ENCODE assay signal across 1 cellular context in genomic region chr3:197736491-197737318, GRCh38.
TF ChIP-seq lines count a peak whose summit lies in the region.

RUBCN (minus strand) TSS chr3:197736904; CDS start chr3:197736719, 185 bp downstream.

TF ChIP-seq in HepG2, 621 proteins besides CTCF, POLR2A, EP300 and RAD21 (continued from another document):
- 0 out of 2 replicates have a peak, but pooled peaks have one; percentile 50 for TF ChIP-seq ZNF329 (CRISPR knock-in tag; IDR thresholded peaks at IDR 0.05; ENCODE audit: low read depth)
- TF ChIP-seq SCMH1 (CRISPR knock-in tag; IDR thresholded peaks at IDR 0.05; ENCODE audit: borderline replicate concordance) = no peak
- TF ChIP-seq HNRNPK (IDR thresholded peaks at IDR 0.05; ENCODE audit: low read depth, low read length, poor library complexity, severe bottlenecking) = peak; percentile 42
- no peak for TF ChIP-seq ZNF558 (CRISPR knock-in tag; IDR thresholded peaks at IDR 0.05; ENCODE audit: borderline replicate concordance)
- no peak for TF ChIP-seq AKAP8 (CRISPR knock-in tag; IDR thresholded peaks at IDR 0.05)
- no peak for TF ChIP-seq BRCA1 (CRISPR knock-in tag; IDR thresholded peaks at IDR 0.05)
- no peak for TF ChIP-seq ZNF224 (CRISPR knock-in tag; IDR thresholded peaks at IDR 0.05)
- TF ChIP-seq FOXK2 (IDR thresholded peaks at IDR 0.05) = no peak
- no peak for TF ChIP-seq ZNF512B (CRISPR knock-in tag; IDR thresholded peaks at IDR 0.05; ENCODE audit: borderline replicate concordance)
- TF ChIP-seq NR2F2 (IDR thresholded peaks at IDR 0.05; ENCODE audit: borderline replicate concordance, low read depth) = no peak
- TF ChIP-seq FOSL1 (CRISPR knock-in tag; IDR thresholded peaks at IDR 0.05; ENCODE audit: borderline replicate concordance) = no peak
- TF ChIP-seq IRF2 (CRISPR knock-in tag; IDR thresholded peaks at IDR 0.05) = peak; percentile 28; the same call in 1 of the 2 replicates
- no peak for TF ChIP-seq ZBTB44 (CRISPR knock-in tag; IDR thresholded peaks at IDR 0.05)
- peak; percentile 44; the same call in 1 of the 2 replicates for TF ChIP-seq MED1 (CRISPR knock-in tag; IDR thresholded peaks at IDR 0.05)
- TF ChIP-seq KDM4B (CRISPR knock-in tag; IDR thresholded peaks at IDR 0.05) = no peak
- TF ChIP-seq ELF1 (CRISPR knock-in tag; IDR thresholded peaks at IDR 0.05) = peak; percentile 93
- TF ChIP-seq NCOA2 (CRISPR knock-in tag; IDR thresholded peaks at IDR 0.05) = no peak
- 0 out of 2 replicates have a peak, but pooled peaks have one; percentile 22 for TF ChIP-seq KDM6A (CRISPR knock-in tag; IDR thresholded peaks at IDR 0.05; ENCODE audit: low read depth)
- peak; percentile 71; the same call in 1 of the 2 replicates for TF ChIP-seq HCFC1 (IDR thresholded peaks at IDR 0.05; ENCODE audit: low read depth, low read length)
- TF ChIP-seq MTF1 (CRISPR knock-in tag; IDR thresholded peaks at IDR 0.05) = no peak
- TF ChIP-seq U2AF2 (IDR thresholded peaks at IDR 0.05; ENCODE audit: low read depth, low read length) = no peak
- peak; percentile 80; the same call in 1 of the 2 replicates for TF ChIP-seq ISX (CRISPR knock-in tag; conservative IDR thresholded peaks at IDR 0.05)
- no peak for TF ChIP-seq AGO1 (IDR thresholded peaks at IDR 0.05; ENCODE audit: low read depth, low read length, poor library complexity, severe bottlenecking)
- no peak for TF ChIP-seq ZNF205 (CRISPR knock-in tag; IDR thresholded peaks at IDR 0.05)
- no peak for TF ChIP-seq ZNF709 (CRISPR knock-in tag; IDR thresholded peaks at IDR 0.05)
- TF ChIP-seq NR1H2 (CRISPR knock-in tag; IDR thresholded peaks at IDR 0.05; ENCODE audit: borderline replicate concordance, low read depth) = no peak
- peak; percentile 88; the same call in 1 of the 2 replicates for TF ChIP-seq SP4 (CRISPR knock-in tag; IDR thresholded peaks at IDR 0.05)
- TF ChIP-seq GRHL1 (CRISPR knock-in tag; conservative IDR thresholded peaks at IDR 0.05) = no peak
- 0 out of 2 replicates have a peak, but pooled peaks have one; percentile 37 for TF ChIP-seq MLX (CRISPR knock-in tag; IDR thresholded peaks at IDR 0.05)
- TF ChIP-seq KLF12 (CRISPR knock-in tag; IDR thresholded peaks at IDR 0.05; ENCODE audit: borderline replicate concordance) = peak; percentile 59; the same call in 1 of the 2 replicates
- no peak for TF ChIP-seq ZNF24 (IDR thresholded peaks at IDR 0.05)
- TF ChIP-seq TBL1XR1 (IDR thresholded peaks at IDR 0.05; ENCODE audit: borderline replicate concordance, low read length, partially characterized antibody) = no peak
- TF ChIP-seq SOX13 (IDR thresholded peaks at IDR 0.05) = no peak
- TF ChIP-seq SOX13 (CRISPR knock-in tag; conservative IDR thresholded peaks at IDR 0.05 in 1 of 2, IDR thresholded peaks at IDR 0.05 in 1 of 2) = peak in 1 of 2 experiments; percentile 16; a peak in 1 of 4 replicates
- TF ChIP-seq NR0B2 (CRISPR knock-in tag; IDR thresholded peaks at IDR 0.05) = no peak; the same call in 1 of the 2 replicates
